Comparison of ENCODE assay signal across 10 cellular contexts in genomic region chr21:31282095-31282709, GRCh38.
DNase-seq lines count a peak whose midpoint lies in the region; ATAC-seq and TF ChIP-seq lines count a peak whose summit lies in the region.
"Had no signal": no experiment of that assay in that cellular context is flagged by ENCODE, and none has a peak within 500 bp of the region (broad histone marks: within the 10 kb centered on the region; RNA-seq: fewer than 3 reads in every experiment).

No MANE protein-coding gene starts in this region.

- intact Hi-C loops in Calu3 (cut with micrococcal nuclease; ENCODE audit: unreplicated experiment): no loop called here
- intact Hi-C loops in activated CD4-positive, alpha-beta T cell treated with anti-CD3 and anti-CD28 coated beads for 36 hours (cut with DNase I, micrococcal nuclease): no loop called here

- peaks cover 15% of the 10 kb centered on the region for H3K4me1 Mint-ChIP-seq in Calu3 (ENCODE audit: low read depth, unreplicated experiment)
- peaks cover 35% of the 10 kb centered on the region for H3K4me1 Mint-ChIP-seq in activated CD4-positive, alpha-beta T cell treated with anti-CD3 and anti-CD28 coated beads for 36 hours

- no peaks in the 10 kb centered on the region for H3K36me3 Mint-ChIP-seq in Calu3 (ENCODE audit: insufficient read depth, unreplicated experiment)
- peaks cover 10% of the 10 kb centered on the region for H3K36me3 Mint-ChIP-seq in activated CD4-positive, alpha-beta T cell treated with anti-CD3 and anti-CD28 coated beads for 36 hours (ENCODE audit: low read depth)

- POLR2A ChIA-PET in activated CD4-positive, alpha-beta T cell treated with anti-CD3 and anti-CD28 coated beads for 36 hours (lab: Charles Lee): no interaction called here

- TF ChIP-seq CTCF in retinal pigment epithelial cell (conservative IDR thresholded peaks at IDR 0.05; ENCODE audit: low read depth, low read length) (no peak), Calu3 (IDR thresholded peaks at IDR 0.05; ENCODE audit: unreplicated experiment) (no peak)

- DNase-seq in GM03348 (ENCODE audit: low spot score) (peak; percentile 84), SW 1271 (lab: John Stamatoyannopoulos, UW) (peak; percentile 79 to 89), fibroblast of the conjunctiva (ENCODE audit: low read depth) (peak; percentile 72), retinal pigment epithelial cell (ENCODE audit: low read depth) (peak; percentile 7), Calu3 (no peak)
- no peak for DNase-seq in activated CD4-positive, alpha-beta T cell treated with anti-CD3 and anti-CD28 coated beads for 36 hours
- DNase-seq: Karpas-422, tibial artery had no signal

- CTCF ChIA-PET in Calu3 (lab: Charles Lee): interaction anchor here (0.6 kb wide), 1 partner anchor 38 kb away, joined by 3 read pairs; no protein-coding TSS in a partner anchor
- CTCF ChIA-PET in activated CD4-positive, alpha-beta T cell treated with anti-CD3 and anti-CD28 coated beads for 36 hours (lab: Charles Lee): interaction anchor here (0.6 to 0.7 kb wide), 2 partner anchors 10 to 48 kb away, joined by 3 read pairs; no protein-coding TSS in a partner anchor

- no peak overlapping the region for H3K4me3 Mint-ChIP-seq in Calu3 (ENCODE audit: low read depth, unreplicated experiment)
- no peak overlapping the region for H3K4me3 Mint-ChIP-seq in activated CD4-positive, alpha-beta T cell treated with anti-CD3 and anti-CD28 coated beads for 36 hours

- no peak overlapping the region for H3K27ac Mint-ChIP-seq in Calu3 (ENCODE audit: unreplicated experiment)
- H3K27ac Mint-ChIP-seq in activated CD4-positive, alpha-beta T cell treated with anti-CD3 and anti-CD28 coated beads for 36 hours: no peak overlapping the region

- H3K4me3 ChIP-seq in retinal pigment epithelial cell (ENCODE audit: low read length): no peak overlapping the region
- H3K4me3 ChIP-seq: tibial artery had no signal

- ATAC-seq in activated CD4-positive, alpha-beta T cell treated with anti-CD3 and anti-CD28 coated beads for 36 hours: no peak
- ATAC-seq in GM18870 (IDR thresholded peaks at IDR 0.05; ENCODE audit: unreplicated experiment): no peak
- ATAC-seq in GM18858 (IDR thresholded peaks at IDR 0.05; ENCODE audit: unreplicated experiment): no peak

- no TSS peak for BruUV-seq in Calu3 (replicated peaks; lab: Mats Ljungman, UMichigan)

- no peaks in the 10 kb centered on the region for H3K27me3 Mint-ChIP-seq in Calu3 (ENCODE audit: unreplicated experiment)
- H3K27me3 Mint-ChIP-seq in activated CD4-positive, alpha-beta T cell treated with anti-CD3 and anti-CD28 coated beads for 36 hours: no peaks in the 10 kb centered on the region

- peaks cover 3% of the 10 kb centered on the region for H3K9me3 Mint-ChIP-seq in Calu3 (ENCODE audit: low read depth, unreplicated experiment)
- H3K9me3 Mint-ChIP-seq in activated CD4-positive, alpha-beta T cell treated with anti-CD3 and anti-CD28 coated beads for 36 hours (ENCODE audit: low read depth): peaks cover 3% of the 10 kb centered on the region

Comparison
In these comparisons a context has a peak if more than half of its experiments do, and no peak if none do; other contexts are left out.
1. DNase-seq: peak in GM03348 (single experiment), SW 1271 (2 of 2), fibroblast of the conjunctiva (single experiment) and retinal pigment epithelial cell (single experiment); none in Calu3 (single experiment) and activated CD4-positive, alpha-beta T cell treated with anti-CD3 and anti-CD28 coated beads for 36 hours (single experiment).